Comparison of ENCODE assay signal across 25 cellular contexts in the genomic region with DNA sequence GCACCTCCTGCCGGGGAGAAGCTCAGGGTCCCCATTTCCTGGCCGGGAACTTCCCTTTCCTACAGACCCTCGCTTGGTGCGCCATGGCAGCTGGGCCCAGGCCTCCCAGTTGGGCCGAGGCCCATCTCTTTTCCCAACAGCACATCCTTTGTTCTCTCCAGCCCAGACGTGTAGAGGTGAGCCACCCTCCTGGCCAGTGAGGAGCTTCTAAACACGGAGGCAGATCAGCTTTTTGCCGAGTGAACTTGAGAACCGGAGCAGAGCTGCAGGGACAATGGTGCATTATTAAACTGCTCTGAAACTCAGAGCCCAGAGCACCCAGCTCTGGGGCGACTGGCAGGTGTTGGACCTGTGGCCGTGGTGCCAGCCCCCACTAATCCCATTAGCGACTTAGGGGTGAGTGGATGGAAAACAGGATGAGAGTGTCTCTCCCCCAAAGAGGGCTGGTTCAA. TPM values are rescaled to one million over a fixed set of nuclear protein-coding genes. Genes with fewer than 3 reads are reported as not detected.
A peak's percentile ranks its signal among the peaks of the same experiment; 100 is the strongest.
DNase-seq lines count a peak whose midpoint lies in the region; ATAC-seq and TF ChIP-seq lines count a peak whose summit lies in the region.
"Had no signal": no experiment of that assay in that cellular context is flagged by ENCODE, and none has a peak within 500 bp of the region (broad histone marks: within the 10 kb centered on the region; RNA-seq: fewer than 3 reads in every experiment).

No MANE protein-coding gene starts in this region.

- no peaks in the 10 kb centered on the region for H3K9me2 ChIP-seq in PC-3 (replicated peaks; ENCODE audit: low read length)

- H3K4me3 ChIP-seq in AG04450 (ENCODE audit: low read depth, low read length) (no peak overlapping the region), endodermal cell (ENCODE audit: low read length) (no peak overlapping the region), PC-3 (ENCODE audit: low read length) (no peak overlapping the region)
- H3K4me3 ChIP-seq: adrenal gland, left ventricle myocardium inferior, SJSA1, tibial artery had no signal

- peak overlapping the region; percentile 44 for H3K27ac Mint-ChIP-seq in endodermal cell
- H3K27ac Mint-ChIP-seq in activated CD4-positive, alpha-beta T cell treated with anti-CD3 and anti-CD28 coated beads, Interleukin-2, amount 10 ng/mL, durations not matched to agents 7 days and 5 days: no peak overlapping the region
- H3K27ac Mint-ChIP-seq: activated CD8-positive, alpha-beta T cell treated with anti-CD3 and anti-CD28 coated beads, Interleukin-2, amount 10 ng/mL, durations not matched to agents 7 days and 5 days; CD14-positive monocyte; mesothelial cell of epicardium; naive thymus-derived CD8-positive, alpha-beta T cell had no signal

- H3K36me3 ChIP-seq in endodermal cell (ENCODE audit: control insufficient read depth, insufficient read depth, low read length) (peaks cover 42% of the 10 kb centered on the region), PC-3 (ENCODE audit: low read depth, low read length) (0 out of 2 replicates have a peak, but pooled peaks cover 3% of the 10 kb centered on the region)
- H3K36me3 ChIP-seq: adrenal gland, left ventricle myocardium inferior, tibial artery had no signal

- no peaks in the 10 kb centered on the region for H4K20me1 ChIP-seq in PC-3 (ENCODE audit: low read length)

- 90 to 94% methylated on average over 6 to 12 of the region's 12 CpGs for WGBS in endodermal cell (ENCODE audit: insufficient coverage in 1 of 2, insufficient read length in 1 of 2), 2 experiments

- DNase-seq in AG04450 (ENCODE audit: low read depth, low spot score) (no peak), D341Med (ENCODE audit: low spot score) (peak; percentile 62), NCI-H524 (lab: John Stamatoyannopoulos, UW) (peak; percentile 86 to 94), endodermal cell (no peak), PC-3 (no peak), GM19240 (ENCODE audit: insufficient read length, low spot score) (no peak)
- DNase-seq in stimulated activated naive CD4-positive, alpha-beta T cell (lab: John Stamatoyannopoulos, UW): no peak
- no peak for DNase-seq in activated CD4-positive, alpha-beta T cell treated with anti-CD3 and anti-CD28 coated beads, Interleukin-2, amount 10 ng/mL, durations not matched to agents 7 days and 5 days
- DNase-seq: activated CD4-positive, alpha-beta T cell treated with anti-CD3 and anti-CD28 coated beads for 1 hour; activated CD8-positive, alpha-beta T cell treated with anti-CD3 and anti-CD28 coated beads, Interleukin-2, amount 10 ng/mL, durations not matched to agents 7 days and 5 days; activated naive CD4-positive, alpha-beta T cell treated with Interleukin-2 at 50 U/mL for 16 hours; adrenal gland; cortex of kidney; DMS 273 treated with DMSO at 0.1 percent for 48 hours; H7; left ventricle myocardium inferior; naive thymus-derived CD8-positive, alpha-beta T cell; NCI-H1417; NCI-H2171 treated with DMSO at 0.1 percent for 48 hours; stimulated activated naive CD8-positive, alpha-beta T cell treated with anti-CD3 and anti-CD28 coated beads, Interleukin-15, Interleukin-2, amounts not matched to agents 100 U/mL and 50 U/mL, for 24 hours; tibial artery had no signal

- H3K9me3 ChIP-seq in AG04450 (ENCODE audit: control insufficient read depth, insufficient read depth, low read length) (peaks cover 3% of the 10 kb centered on the region; the same call in 1 of the 2 replicates), endodermal cell (ENCODE audit: control insufficient read depth, low read length) (peaks cover 13% of the 10 kb centered on the region), PC-3 (ENCODE audit: low read length) (no peaks in the 10 kb centered on the region)
- H3K9me3 ChIP-seq: adrenal gland, SJSA1, tibial artery had no signal

- peaks cover 62% of the 10 kb centered on the region for H3K4me1 Mint-ChIP-seq in endodermal cell
- H3K4me1 Mint-ChIP-seq in activated CD4-positive, alpha-beta T cell treated with anti-CD3 and anti-CD28 coated beads, Interleukin-2, amount 10 ng/mL, durations not matched to agents 7 days and 5 days: no peaks in the 10 kb centered on the region

- intact Hi-C loops in PC-3 (cut with micrococcal nuclease): no loop called here

- H3F3A ChIP-seq in PC-3 (ENCODE audit: low read length, unreplicated experiment): peaks cover 19% of the 10 kb centered on the region

- POLR2A ChIA-PET in AG04450 (lab: Yijun Ruan, JAX): no interaction called here
- POLR2A ChIA-PET in PC-3 (lab: Charles Lee; ENCODE audit: unreplicated experiment): no interaction called here
- POLR2A ChIA-PET in activated CD4-positive, alpha-beta T cell treated with anti-CD3 and anti-CD28 coated beads, Interleukin-2, amount 10 ng/mL, durations not matched to agents 7 days and 5 days (lab: Charles Lee): no interaction called here

- no peak for ATAC-seq in PC-3
- ATAC-seq: activated CD8-positive, alpha-beta T cell treated with anti-CD3 and anti-CD28 coated beads, Interleukin-2, amount 10 ng/mL, durations not matched to agents 7 days and 5 days; naive thymus-derived CD8-positive, alpha-beta T cell; sciatic nerve; stimulated activated naive CD8-positive, alpha-beta T cell treated with anti-CD3 and anti-CD28 coated beads, Interleukin-15, Interleukin-2, amounts not matched to agents 100 U/mL and 50 U/mL, for 24 hours had no signal

- BruUV-seq in PC-3 (replicated peaks; lab: Mats Ljungman, UMichigan): no TSS peak

- CTCF ChIA-PET in AG04450 (lab: Charles Lee): interaction anchor here (1.0 kb wide), 1 partner anchor 432 kb away, joined by 3 read pairs; no protein-coding TSS in a partner anchor
- CTCF ChIA-PET in PC-3 (lab: Charles Lee): no interaction called here
- CTCF ChIA-PET in activated CD4-positive, alpha-beta T cell treated with anti-CD3 and anti-CD28 coated beads, Interleukin-2, amount 10 ng/mL, durations not matched to agents 7 days and 5 days (lab: Charles Lee): no interaction called here

- TF ChIP-seq CTCF in AG04450 (IDR thresholded peaks at IDR 0.05; ENCODE audit: low read depth, low read length) (no peak), endodermal cell (conservative IDR thresholded peaks at IDR 0.05) (no peak), PC-3 (conservative IDR thresholded peaks at IDR 0.05; ENCODE audit: low read depth, low read length) (no peak)

- peaks cover 12% of the 10 kb centered on the region for H3K9me3 Mint-ChIP-seq in endodermal cell
- H3K9me3 Mint-ChIP-seq in activated CD4-positive, alpha-beta T cell treated with anti-CD3 and anti-CD28 coated beads, Interleukin-2, amount 10 ng/mL, durations not matched to agents 7 days and 5 days: peaks cover 3% of the 10 kb centered on the region
- H3K9me3 Mint-ChIP-seq: mesothelial cell of epicardium had no signal

- H3K9ac ChIP-seq in endodermal cell (ENCODE audit: extremely low read depth, low read length, poor library complexity, severe bottlenecking) (no peak overlapping the region), PC-3 (ENCODE audit: low read length) (no peak overlapping the region)

- H3K4me1 ChIP-seq in endodermal cell (ENCODE audit: control insufficient read depth, insufficient read depth, low read length): peaks cover 17% of the 10 kb centered on the region
- peaks cover 45% of the 10 kb centered on the region for H3K4me1 ChIP-seq in PC-3 (ENCODE audit: insufficient read depth, low read length)

- peaks cover 23% of the 10 kb centered on the region for H3K36me3 Mint-ChIP-seq in endodermal cell (ENCODE audit: low read depth)
- H3K36me3 Mint-ChIP-seq in activated CD4-positive, alpha-beta T cell treated with anti-CD3 and anti-CD28 coated beads, Interleukin-2, amount 10 ng/mL, durations not matched to agents 7 days and 5 days (ENCODE audit: low read depth): no peaks in the 10 kb centered on the region

- peaks cover 90% of the 10 kb centered on the region for H3K79me2 ChIP-seq in PC-3 (ENCODE audit: low read length)

- no peaks in the 10 kb centered on the region for H3K27me3 Mint-ChIP-seq in endodermal cell (ENCODE audit: insufficient read depth)
- H3K27me3 Mint-ChIP-seq in activated CD4-positive, alpha-beta T cell treated with anti-CD3 and anti-CD28 coated beads, Interleukin-2, amount 10 ng/mL, durations not matched to agents 7 days and 5 days: no peaks in the 10 kb centered on the region

- H3K27ac ChIP-seq in AG04450 (ENCODE audit: low read depth, low read length) (peak overlapping the region; percentile 57), endodermal cell (ENCODE audit: low read depth, low read length) (peak overlapping the region; percentile 42), PC-3 (ENCODE audit: low read length) (no peak overlapping the region)
- H3K27ac ChIP-seq: adrenal gland, SJSA1, tibial artery had no signal

- no peak overlapping the region for H3K4me2 ChIP-seq in PC-3 (ENCODE audit: low read length)

- H3K27me3 ChIP-seq in AG04450 (ENCODE audit: control insufficient read depth, insufficient read depth, low read length) (no peaks in the 10 kb centered on the region), endodermal cell (ENCODE audit: control insufficient read depth, insufficient read depth, low read length, poor library complexity, severe bottlenecking) (no peaks in the 10 kb centered on the region), PC-3 (ENCODE audit: low read length) (no peaks in the 10 kb centered on the region)
- H3K27me3 ChIP-seq: adrenal gland, SJSA1, tibial artery had no signal

- H3K4me3 Mint-ChIP-seq in endodermal cell: no peak overlapping the region
- no peak overlapping the region for H3K4me3 Mint-ChIP-seq in activated CD4-positive, alpha-beta T cell treated with anti-CD3 and anti-CD28 coated beads, Interleukin-2, amount 10 ng/mL, durations not matched to agents 7 days and 5 days
- H3K4me3 Mint-ChIP-seq: activated CD8-positive, alpha-beta T cell treated with anti-CD3 and anti-CD28 coated beads, Interleukin-2, amount 10 ng/mL, durations not matched to agents 7 days and 5 days; CD14-positive monocyte; mesothelial cell of epicardium; naive thymus-derived CD8-positive, alpha-beta T cell had no signal

- no peak overlapping the region for H2AFZ ChIP-seq in PC-3 (ENCODE audit: low read length)

RNA-seq across cellular contexts. Expression of a gene that starts 25.4 kb away (rescaled TPM):
- 224 and 276 TPM in 2 replicates for polyA plus RNA-seq in AG04450 (2011; rRNA removed)
- polyA minus RNA-seq in AG04450 (2011; rRNA and poly(A)+ RNA removed): 304 and 360 TPM in 2 replicates
- total RNA-seq in endodermal cell (10 to 100 TPM; 49.1 to 53.4 TPM), PC-3 (2014; rRNA removed) (35.2 and 47.3 TPM in 2 replicates)
- 77.6 TPM for polyA plus RNA-seq in endodermal cell (2013, experiment 1 of 2)
- polyA plus RNA-seq in endodermal cell (2013, experiment 2 of 2): 78.9 TPM
- not detected for total RNA-seq in activated CD4-positive, alpha-beta T cell treated with anti-CD3 and anti-CD28 coated beads, Interleukin-2, amount 10 ng/mL, durations not matched to agents 7 days and 5 days
- total RNA-seq: activated CD8-positive, alpha-beta T cell treated with anti-CD3 and anti-CD28 coated beads, Interleukin-2, amount 10 ng/mL, durations not matched to agents 7 days and 5 days had no signal
- polyA plus RNA-seq: naive thymus-derived CD8-positive, alpha-beta T cell had no signal

Comparison
In these comparisons a context has a peak if more than half of its experiments do, and no peak if none do; other contexts are left out.
1. DNase-seq: peak in D341Med (single experiment) and NCI-H524 (2 of 2); none in AG04450 (single experiment), endodermal cell (single experiment), PC-3 (single experiment), GM19240 (single experiment), stimulated activated naive CD4-positive, alpha-beta T cell (0 of 6) and activated CD4-positive, alpha-beta T cell treated with anti-CD3 and anti-CD28 coated beads, Interleukin-2, amount 10 ng/mL, durations not matched to agents 7 days and 5 days (single experiment).
2. RNA of a gene that starts 25.4 kb away (total RNA-seq): 49.1 to 53.4 TPM in endodermal cell and 35.2 to 47.3 TPM in PC-3; not detected in activated CD4-positive, alpha-beta T cell treated with anti-CD3 and anti-CD28 coated beads, Interleukin-2, amount 10 ng/mL, durations not matched to agents 7 days and 5 days; every median in the first group is over 10 times any median in the second.